Comparison of ENCODE assay signal across 8 cellular contexts in genomic region chr1:192805832-192806323, GRCh38. TPM values are rescaled to one million over a fixed set of nuclear protein-coding genes. Genes with fewer than 3 reads are reported as not detected.
A peak's percentile ranks its signal among the peaks of the same experiment; 100 is the strongest.
DNase-seq lines count a peak whose midpoint lies in the region; ATAC-seq and TF ChIP-seq lines count a peak whose summit lies in the region.

No MANE protein-coding gene starts in this region.

- H3K36me3 Mint-ChIP-seq in activated CD4-positive, alpha-beta T cell treated with anti-CD3 and anti-CD28 coated beads, Interleukin-2, amount 10 ng/mL, durations not matched to agents 7 days and 5 days (ENCODE audit: low read depth), result no peaks in the 10 kb centered on the region

- H3K27me3 ChIP-seq in lower lobe of right lung (ENCODE audit: low read depth), result no peaks in the 10 kb centered on the region

- ATAC-seq in GM19438 (IDR thresholded peaks at IDR 0.05; ENCODE audit: low read depth, unreplicated experiment), result peak; percentile 12
- ATAC-seq in HG03457 (IDR thresholded peaks at IDR 0.05; ENCODE audit: unreplicated experiment), result peak; percentile 27
- ATAC-seq in lower lobe of right lung, result peak; percentile 27 to 40

- POLR2A ChIA-PET in activated CD4-positive, alpha-beta T cell treated with anti-CD3 and anti-CD28 coated beads, Interleukin-2, amount 10 ng/mL, durations not matched to agents 7 days and 5 days (lab: Charles Lee), result no interaction called here

- intact Hi-C loops in lower lobe of right lung (cut with DNase I), result loop anchor here (5.0 kb wide), 1 partner anchor 211 kb away; no protein-coding TSS in a partner anchor

- H3K4me1 ChIP-seq in lower lobe of right lung, result peaks cover 41% of the 10 kb centered on the region

- peak; percentile 64 for DNase-seq in activated CD4-positive, alpha-beta T cell treated with anti-CD3 and anti-CD28 coated beads, Interleukin-2, amount 10 ng/mL, durations not matched to agents 7 days and 5 days
- DNase-seq in activated CD4-positive, alpha-beta T cell treated with anti-CD3 and anti-CD28 coated beads for 48 hours, result no peak
- peak; percentile 95 for DNase-seq in NOMO-1 treated with DMSO at 0.1 percent for 48 hours (lab: John Stamatoyannopoulos, UW; ENCODE audit: unreplicated experiment)
- DNase-seq in cardiac fibroblast (ENCODE audit: low read depth in 2 of 2), result peak; percentile 95 to 98
- no peak for DNase-seq in lower lobe of right lung
- no peak for DNase-seq in nucleus accumbens (lab: John Stamatoyannopoulos, UW)

- peaks cover 9% of the 10 kb centered on the region for H3K27me3 Mint-ChIP-seq in activated CD4-positive, alpha-beta T cell treated with anti-CD3 and anti-CD28 coated beads, Interleukin-2, amount 10 ng/mL, durations not matched to agents 7 days and 5 days

- no peak overlapping the region for H3K27ac Mint-ChIP-seq in activated CD4-positive, alpha-beta T cell treated with anti-CD3 and anti-CD28 coated beads, Interleukin-2, amount 10 ng/mL, durations not matched to agents 7 days and 5 days

- no peaks in the 10 kb centered on the region for H3K9me3 ChIP-seq in lower lobe of right lung

- CTCF ChIA-PET in activated CD4-positive, alpha-beta T cell treated with anti-CD3 and anti-CD28 coated beads, Interleukin-2, amount 10 ng/mL, durations not matched to agents 7 days and 5 days (lab: Charles Lee), result interaction anchor here (1.0 to 2.1 kb wide), 8 partner anchors 9 to 329 kb away, joined by 3 to 6 read pairs (median 4); no protein-coding TSS in a partner anchor

- H3K36me3 ChIP-seq in lower lobe of right lung, result no peaks in the 10 kb centered on the region

- H3K4me1 Mint-ChIP-seq in activated CD4-positive, alpha-beta T cell treated with anti-CD3 and anti-CD28 coated beads, Interleukin-2, amount 10 ng/mL, durations not matched to agents 7 days and 5 days, result peaks cover 33% of the 10 kb centered on the region

- H3K9me3 Mint-ChIP-seq in activated CD4-positive, alpha-beta T cell treated with anti-CD3 and anti-CD28 coated beads, Interleukin-2, amount 10 ng/mL, durations not matched to agents 7 days and 5 days, result no peaks in the 10 kb centered on the region

- H3K27ac ChIP-seq in lower lobe of right lung, result no peak overlapping the region

- H3K4me3 ChIP-seq in cardiac fibroblast (replicated peaks in 1 of 2; ENCODE audit: low read depth in 2 of 2, low read length in 2 of 2) (no peak overlapping the region), lower lobe of right lung (no peak overlapping the region)

- H3K4me3 Mint-ChIP-seq in activated CD4-positive, alpha-beta T cell treated with anti-CD3 and anti-CD28 coated beads, Interleukin-2, amount 10 ng/mL, durations not matched to agents 7 days and 5 days, result no peak overlapping the region

- TF ChIP-seq CTCF in cardiac fibroblast (IDR thresholded peaks at IDR 0.05; ENCODE audit: low read depth, low read length) (peak; percentile 50), lower lobe of right lung (IDR thresholded peaks at IDR 0.05) (peak; percentile 56)

RNA-seq across cellular contexts. Expression of gene RGS2, which starts 3.0 kb away (rescaled TPM):
- 1 to 10 TPM; 3.4 TPM for total RNA-seq in activated CD4-positive, alpha-beta T cell treated with anti-CD3 and anti-CD28 coated beads, Interleukin-2, amount 10 ng/mL, durations not matched to agents 7 days and 5 days
- total RNA-seq in lower lobe of right lung, result 63.8 TPM

Comparison
In these comparisons a context has a peak if more than half of its experiments do, and no peak if none do; other contexts are left out.
1. DNase-seq: peak in activated CD4-positive, alpha-beta T cell treated with anti-CD3 and anti-CD28 coated beads, Interleukin-2, amount 10 ng/mL, durations not matched to agents 7 days and 5 days (single experiment), NOMO-1 treated with DMSO at 0.1 percent for 48 hours (single experiment) and cardiac fibroblast (2 of 2); none in activated CD4-positive, alpha-beta T cell treated with anti-CD3 and anti-CD28 coated beads for 48 hours (single experiment), lower lobe of right lung (single experiment) and nucleus accumbens (0 of 56).
2. RNA of gene RGS2, which starts 3.0 kb away (total RNA-seq): 63.8 TPM in lower lobe of right lung (single experiment); 3.4 TPM in activated CD4-positive, alpha-beta T cell treated with anti-CD3 and anti-CD28 coated beads, Interleukin-2, amount 10 ng/mL, durations not matched to agents 7 days and 5 days; every median in the first group is over 10 times any median in the second.
3. Peak in every context shown above with its lines, with median percentiles within 50 percentile points of each other: ATAC-seq.